17 cellular contexts compared by ENCODE assay signal in genomic region chr1:159938905-159939587, GRCh38. TPM values are rescaled to one million over a fixed set of nuclear protein-coding genes. Genes with fewer than 3 reads are reported as not detected.
DNase-seq lines count a peak whose midpoint lies in the region; ATAC-seq and TF ChIP-seq lines count a peak whose summit lies in the region.
"Had no signal": no experiment of that assay in that cellular context is flagged by ENCODE, and none has a peak within 500 bp of the region (broad histone marks: within the 10 kb centered on the region; RNA-seq: fewer than 3 reads in every experiment).

No MANE protein-coding gene starts in this region.

- BruUV-seq in Caco-2 (replicated peaks; lab: Mats Ljungman, UMichigan) = no TSS peak

- H3K23ac ChIP-seq in mesendoderm (ENCODE audit: low read length) = no peak overlapping the region

- H3K56ac ChIP-seq in mesendoderm (ENCODE audit: low read length) = no peak overlapping the region

- peaks cover 53% of the 10 kb centered on the region for H3K4me1 Mint-ChIP-seq in Caco-2 (ENCODE audit: low read depth, unreplicated experiment)
- H3K4me1 Mint-ChIP-seq in WTC11 = peaks cover 49% of the 10 kb centered on the region
- H3K4me1 Mint-ChIP-seq in neural crest cell = peaks cover 44% of the 10 kb centered on the region

- no peak for TF ChIP-seq CTCF in Caco-2 (IDR thresholded peaks at IDR 0.05; ENCODE audit: insufficient read depth in 1 of 2, low read depth in 1 of 2, low read length in 1 of 2, severe bottlenecking in 1 of 2, unreplicated experiment in 1 of 2)
- TF ChIP-seq CTCF in WTC11 (IDR thresholded peaks at IDR 0.05) = no peak
- no peak for TF ChIP-seq CTCF in neural crest cell (conservative IDR thresholded peaks at IDR 0.05)
- TF ChIP-seq CTCF in upper lobe of left lung (IDR thresholded peaks at IDR 0.05) = no peak

- H3K36me3 Mint-ChIP-seq in Caco-2 (ENCODE audit: insufficient read depth, unreplicated experiment) (peaks cover 15% of the 10 kb centered on the region), WTC11 (peaks cover 10% of the 10 kb centered on the region), neural crest cell (ENCODE audit: low read depth) (peaks cover 2% of the 10 kb centered on the region)

- no peak overlapping the region for H2AK5ac ChIP-seq in mesendoderm (ENCODE audit: low read length)

- H3K79me1 ChIP-seq in mesendoderm (ENCODE audit: low read length) = no peaks in the 10 kb centered on the region

- H3K9me3 ChIP-seq in Caco-2 (no peaks in the 10 kb centered on the region), upper lobe of left lung (no peaks in the 10 kb centered on the region)

- H3K27me3 ChIP-seq in Caco-2 (replicated peaks; ENCODE audit: control insufficient read depth, insufficient read depth, low read length) = no peaks in the 10 kb centered on the region
- no peaks in the 10 kb centered on the region for H3K27me3 ChIP-seq in mesendoderm (ENCODE audit: insufficient read depth, low read length, poor library complexity)
- H3K27me3 ChIP-seq in upper lobe of left lung = no peaks in the 10 kb centered on the region

- peak overlapping the region; percentile 53 for H3K4me3 Mint-ChIP-seq in Caco-2 (ENCODE audit: unreplicated experiment)
- no peak overlapping the region for H3K4me3 Mint-ChIP-seq in WTC11
- no peak overlapping the region for H3K4me3 Mint-ChIP-seq in neural crest cell

- H3K36me3 ChIP-seq in Caco-2 (ENCODE audit: control insufficient read depth, insufficient read depth, low read length) = peaks cover 6% of the 10 kb centered on the region
- H3K36me3 ChIP-seq in mesendoderm (ENCODE audit: control insufficient read depth, insufficient read depth, low read length) = no peaks in the 10 kb centered on the region
- H3K36me3 ChIP-seq in upper lobe of left lung = no peaks in the 10 kb centered on the region

- no peak overlapping the region for H4K5ac ChIP-seq in mesendoderm (ENCODE audit: low read length)

- peak overlapping the region; percentile 73 for H3K27ac Mint-ChIP-seq in Caco-2 (ENCODE audit: unreplicated experiment)
- no peak overlapping the region for H3K27ac Mint-ChIP-seq in WTC11
- peak overlapping the region; percentile 87 for H3K27ac Mint-ChIP-seq in neural crest cell (ENCODE audit: unreplicated experiment)

- no peak overlapping the region for H2BK15ac ChIP-seq in mesendoderm (replicated peaks; ENCODE audit: low read depth)

- H3K27ac ChIP-seq in epithelial cell of prostate (peak overlapping the region; percentile 23), mesendoderm (ENCODE audit: low read depth, low read length) (no peak overlapping the region), upper lobe of left lung (no peak overlapping the region)
- H3K27ac ChIP-seq: C4-2B had no signal

- WGBS in mesendoderm (ENCODE audit: extremely low coverage, insufficient coverage, low lambda C conversion rate) = no CpG with 5 or more reads among the region's 6 CpGs
- 84 to 90% methylated on average over 6 of the region's 6 CpGs for WGBS in upper lobe of left lung, 2 donors

- H3K9me3 Mint-ChIP-seq in Caco-2 (ENCODE audit: unreplicated experiment) (no peaks in the 10 kb centered on the region), WTC11 (no peaks in the 10 kb centered on the region), neural crest cell (no peaks in the 10 kb centered on the region)

- H3K4me2 ChIP-seq in mesendoderm (ENCODE audit: low read length) = no peak overlapping the region

- intact Hi-C loops in Caco-2 (cut with micrococcal nuclease; ENCODE audit: unreplicated experiment) = loop anchor here (1.0 to 10.0 kb wide), 3 partner anchors 20 to 146 kb away; partner anchors contain the start of gene KCNJ9

- no peak overlapping the region for H4K8ac ChIP-seq in mesendoderm (ENCODE audit: low read depth, low read length)

- H3K27me3 Mint-ChIP-seq in Caco-2 (ENCODE audit: insufficient read depth, unreplicated experiment) = no peaks in the 10 kb centered on the region
- H3K27me3 Mint-ChIP-seq in WTC11 (ENCODE audit: low read depth) = no peaks in the 10 kb centered on the region
- no peaks in the 10 kb centered on the region for H3K27me3 Mint-ChIP-seq in neural crest cell (ENCODE audit: low read depth)

- no peak for ATAC-seq in WTC11
- ATAC-seq in upper lobe of left lung (ENCODE audit: low FRiP score in 2 of 2) = no peak
- no peak for ATAC-seq in GM19023 (IDR thresholded peaks at IDR 0.05; ENCODE audit: unreplicated experiment)
- ATAC-seq: HCT116 had no signal

- CTCF ChIA-PET in Caco-2 (lab: Charles Lee) = interaction anchor here (0.9 to 10.1 kb wide), 5 partner anchors 18 to 92 kb away, joined by 3 to 129 read pairs (median 4); no protein-coding TSS in a partner anchor
- CTCF ChIA-PET in WTC11 (lab: Charles Lee) = interaction anchor here (2.2 to 10.6 kb wide), 2 partner anchors 65 to 68 kb away, joined by 6 to 202 read pairs; no protein-coding TSS in a partner anchor

- H3K4me1 ChIP-seq in Caco-2 (peaks cover 59% of the 10 kb centered on the region), mesendoderm (ENCODE audit: control insufficient read depth, low read depth, low read length) (peaks cover 7% of the 10 kb centered on the region), upper lobe of left lung (peaks cover 12 to 26% (median 18%) of the 10 kb centered on the region in 4 donors)

- DNase-seq in Caco-2 (no peak), WTC11 (ENCODE audit: low spot score) (no peak), epithelial cell of prostate (ENCODE audit: low read depth, low spot score) (no peak), neural crest cell (ENCODE audit: low read depth, low spot score) (no peak), mesendoderm (no peak), upper lobe of left lung (no peak)
- DNase-seq in stimulated activated naive CD4-positive, alpha-beta T cell treated with Interleukin-2 at 50 U/mL for 16 hours (lab: John Stamatoyannopoulos, UW) = no peak
- DNase-seq: KG1, NCI-H1105, NCI-H1694 treated with DMSO at 0.1 percent for 48 hours, Right ventricle myocardium superior had no signal

- H3K9ac ChIP-seq in mesendoderm (ENCODE audit: low read length) = no peak overlapping the region

- H3K79me2 ChIP-seq in mesendoderm (ENCODE audit: control insufficient read depth, insufficient read depth, low read length) = no peaks in the 10 kb centered on the region

- H3K4ac ChIP-seq in mesendoderm (ENCODE audit: low read depth, low read length) = no peak overlapping the region

- H2BK120ac ChIP-seq in mesendoderm (ENCODE audit: low read depth, low read length) = no peak overlapping the region

- H2BK5ac ChIP-seq in mesendoderm (ENCODE audit: low read length) = no peak overlapping the region

- TF ChIP-seq POLR2A in upper lobe of left lung (IDR thresholded peaks at IDR 0.05) = no peak

- no peak overlapping the region for H3K4me3 ChIP-seq in Caco-2 (ENCODE audit: low read depth, low read length)
- no peak overlapping the region for H3K4me3 ChIP-seq in mesendoderm (ENCODE audit: low read length)
- no peak overlapping the region for H3K4me3 ChIP-seq in upper lobe of left lung
- H3K4me3 ChIP-seq: GM12878 had no signal

- POLR2A ChIA-PET in Caco-2 (lab: Charles Lee) = interaction anchor here (0.9 to 1.0 kb wide), 2 partner anchors 8 to 19 kb away, joined by 3 read pairs; no protein-coding TSS in a partner anchor
- POLR2A ChIA-PET in WTC11 (lab: Charles Lee) = no interaction called here

- no peak overlapping the region for H3K18ac ChIP-seq in mesendoderm (ENCODE audit: low read length)

- TF ChIP-seq EP300 in upper lobe of left lung (IDR thresholded peaks at IDR 0.05) = no peak

TF ChIP-seq in WTC11, 78 proteins besides CTCF, POLR2A, EP300 and RAD21:
- TF ChIP-seq MYBL2 (CRISPR knock-in tag; IDR thresholded peaks at IDR 0.05) (no peak), ZNF121 (CRISPR knock-in tag; IDR thresholded peaks at IDR 0.05) (peak; percentile 77), CDX4 (CRISPR knock-in tag; IDR thresholded peaks at IDR 0.05; ENCODE audit: borderline replicate concordance) (no peak), ZNF232 (CRISPR knock-in tag; IDR thresholded peaks at IDR 0.05) (no peak)
TF ChIP-seq in WTC11: peak in this region for 1.

RNA-seq across cellular contexts. Expression of gene IGSF9, which starts 6.4 kb away (rescaled TPM):
- total RNA-seq in Caco-2 (2022) = 19.6 and 21.2 TPM in 2 replicates
- 16.4 to 19.4 TPM (median 18.8 TPM) in 3 replicates for total RNA-seq in WTC11 (2021)
- 23.9 and 24.5 TPM in 2 replicates for total RNA-seq in neural crest cell
- polyA plus RNA-seq in mesendoderm (2013, experiment 1 of 2) = 10.4 TPM
- 10.1 TPM for polyA plus RNA-seq in mesendoderm (2013, experiment 2 of 2)
- 1 to 10 TPM in 4 of 6 donors, under 1 TPM in 2; 0.55 to 2.3 (median 1.5) TPM for total RNA-seq in upper lobe of left lung
- total RNA-seq: G401, GM12878 had no signal

RNA-seq across cellular contexts. Expression of gene TAGLN2, which starts 13.7 kb away (rescaled TPM):
- total RNA-seq in Caco-2 (2022) = 518 and 531 TPM in 2 replicates
- total RNA-seq in WTC11 (2021) = 66.9 to 75.3 TPM (median 73.3 TPM) in 3 replicates
- 20.1 and 20.9 TPM in 2 replicates for total RNA-seq in neural crest cell
- 155 TPM for polyA plus RNA-seq in mesendoderm (2013, experiment 1 of 2)
- 159 TPM for polyA plus RNA-seq in mesendoderm (2013, experiment 2 of 2)
- 1,000 to 10,000 TPM in 1 of 6 donors, 100 to 1,000 TPM in 5; 167 to 1,014 (median 605) TPM for total RNA-seq in upper lobe of left lung

RNA-seq across cellular contexts. Expression of gene SLAMF9, which starts 15.0 kb away (rescaled TPM):
- 0.36 TPM in 1 of 2 replicates, not detected in the other for total RNA-seq in Caco-2 (2022)
- not detected in 3 replicates for total RNA-seq in WTC11 (2021)
- not detected in 2 replicates for total RNA-seq in neural crest cell
- polyA plus RNA-seq in mesendoderm (2013, experiment 1 of 2) = 0.07 TPM
- not detected for polyA plus RNA-seq in mesendoderm (2013, experiment 2 of 2)
- total RNA-seq in upper lobe of left lung = under 1 TPM in 1 of 6 donors, not detected in 5; 0.34 TPM
- total RNA-seq: G401, GM12878, M059J, Right ventricle myocardium superior had no signal
- polyA plus RNA-seq: GM12878 had no signal

RNA-seq across cellular contexts. Expression of gene CFAP45, which starts 39.1 kb away (rescaled TPM):
- total RNA-seq in Caco-2 (2022) = 1.1 and 1.5 TPM in 2 replicates
- 0.27 to 0.48 TPM (median 0.48 TPM) in 3 replicates for total RNA-seq in WTC11 (2021)
- not detected in 2 replicates for total RNA-seq in neural crest cell
- 0.51 TPM for polyA plus RNA-seq in mesendoderm (2013, experiment 1 of 2)
- polyA plus RNA-seq in mesendoderm (2013, experiment 2 of 2) = 0.60 TPM
- total RNA-seq in upper lobe of left lung = 10 to 100 TPM in 2 of 6 donors, 1 to 10 TPM in 4; 1.2 to 34.6 (median 9.0) TPM
- total RNA-seq: G401 had no signal
